ENCODE assay signal across 8 cellular contexts in the genomic region with DNA sequence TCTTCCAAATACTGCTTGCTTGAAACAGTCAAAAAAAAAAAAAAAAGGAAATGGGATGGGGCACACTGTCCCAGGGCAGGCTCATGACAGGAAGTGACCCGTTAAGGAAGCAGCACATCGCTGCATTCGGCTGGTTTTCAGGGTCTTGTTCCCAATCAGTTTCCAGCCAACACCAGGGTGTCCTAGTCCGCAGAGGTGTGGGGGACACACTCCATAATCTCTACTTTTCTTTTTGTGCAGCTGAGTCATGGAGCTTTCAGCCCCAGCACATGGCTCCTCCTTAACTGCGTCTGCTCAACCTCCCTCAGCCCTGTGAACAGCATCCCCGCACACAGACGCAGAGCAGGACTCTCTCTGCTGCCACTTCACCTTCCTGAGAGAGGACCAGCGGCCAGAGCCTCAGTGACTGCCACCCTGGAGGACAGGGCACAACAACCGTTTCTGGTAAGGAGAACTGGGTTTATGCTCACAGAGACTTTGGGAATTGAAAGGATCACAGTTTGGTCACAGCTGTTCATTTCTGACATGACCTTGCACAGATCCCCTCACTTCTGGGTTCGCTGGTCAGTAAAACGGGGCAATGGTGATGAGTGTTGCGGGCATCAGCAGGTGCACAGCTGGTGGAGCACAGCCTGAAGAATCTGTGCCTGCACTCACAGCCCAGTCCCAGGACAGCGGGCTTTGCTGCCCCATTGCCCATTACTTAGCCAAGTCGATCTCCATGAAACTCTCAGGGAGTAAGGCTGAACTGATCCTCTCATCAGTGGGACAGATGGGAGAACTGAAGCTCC. TPM values are rescaled to one million over a fixed set of nuclear protein-coding genes. Genes with fewer than 3 reads are reported as not detected.
DNase-seq lines count a peak whose midpoint lies in the region; ATAC-seq and TF ChIP-seq lines count a peak whose summit lies in the region.

GIMAP5 (plus strand) TSS at position 154 of the 791 bp plus-strand sequence. CDS start 3,467 bp downstream, outside the sequence.

- CTCF ChIA-PET in activated CD8-positive, alpha-beta T cell treated with anti-CD3 and anti-CD28 coated beads for 36 hours (lab: Charles Lee): interaction anchor here (0.6 to 2.0 kb wide), 7 partner anchors 18 to 289 kb away, joined by 3 to 8 read pairs (median 4); no protein-coding TSS in a partner anchor

- intact Hi-C loops in activated CD8-positive, alpha-beta T cell treated with anti-CD3 and anti-CD28 coated beads for 36 hours (cut with micrococcal nuclease): loop anchor here (2.0 to 5.0 kb wide), 5 partner anchors 17 to 285 kb away; partner anchors contain the start of genes GIMAP4 and GIMAP8
- intact Hi-C loops in heart right ventricle (cut with DNase I): loop anchor here in 6 of 10 donors (2.0 to 10.0 kb wide), 9 partner anchors 17 to 290 kb away; partner anchors contain the start of genes GIMAP6 (in 5 of the 6), GIMAP8 (in 3 of the 6), GIMAP2 (in 1 of the 6) and GIMAP4 (in 1 of the 6)

- WGBS in heart right ventricle, 2 donors: 37 to 49% methylated on average over 14 of the region's 14 CpGs

- H3K9me3 Mint-ChIP-seq in activated CD8-positive, alpha-beta T cell treated with anti-CD3 and anti-CD28 coated beads for 36 hours: peaks cover 7% of the 10 kb centered on the region

- H3K9me3 ChIP-seq in heart right ventricle (no peaks in the 10 kb centered on the region), stomach smooth muscle (ENCODE audit: control insufficient read depth in 2 of 2, low read length in 2 of 2) (no peaks in the 10 kb centered on the region)

- peak within 1 kb of the TSS; percentile 88 for H3K4me3 ChIP-seq in GM12865 (ENCODE audit: low read depth, low read length)
- peak within 1 kb of the TSS; percentile 8 to 68 (median 60) for H3K4me3 ChIP-seq in heart right ventricle
- peak within 1 kb of the TSS; percentile 67 to 71 for H3K4me3 ChIP-seq in stomach smooth muscle (ENCODE audit: low read length in 2 of 2)

- peak within 1 kb of the TSS; percentile 97 for H3K27ac Mint-ChIP-seq in activated CD8-positive, alpha-beta T cell treated with anti-CD3 and anti-CD28 coated beads for 36 hours

- H3K4me1 ChIP-seq in heart right ventricle (peaks cover 0 to 39% (median 30%) of the 10 kb centered on the region in 9 donors), stomach smooth muscle (ENCODE audit: control insufficient read depth, insufficient read depth, low read length) (peaks cover under 1% of the 10 kb centered on the region)

- no peaks in the 10 kb centered on the region for H3K27me3 ChIP-seq in heart right ventricle
- H3K27me3 ChIP-seq in stomach smooth muscle (ENCODE audit: control insufficient read depth in 1 of 2, insufficient read depth in 2 of 2, low read length in 2 of 2): peaks cover 2 to 7% of the 10 kb centered on the region in 2 donors

- H3K4me3 Mint-ChIP-seq in activated CD8-positive, alpha-beta T cell treated with anti-CD3 and anti-CD28 coated beads for 36 hours: peak within 1 kb of the TSS; percentile 89

- TF ChIP-seq CTCF in GM12865 (IDR thresholded peaks at IDR 0.05; ENCODE audit: insufficient read depth, low read depth, low read length, missing control alignments) (no peak), heart right ventricle (IDR thresholded peaks at IDR 0.05) (no peak)
- no peak for TF ChIP-seq CTCF in activated CD8-positive, alpha-beta T cell treated with anti-CD3 and anti-CD28 coated beads for 36 hours (IDR thresholded peaks at IDR 0.05)

- ATAC-seq in HG02885 (IDR thresholded peaks at IDR 0.05; ENCODE audit: poor library complexity, unreplicated experiment) (peak; percentile 52), heart right ventricle (peak; percentile 58 to 78 (median 74)), HG03439 (IDR thresholded peaks at IDR 0.05; ENCODE audit: unreplicated experiment) (no peak)
- peak; percentile 60 for ATAC-seq in activated CD8-positive, alpha-beta T cell treated with anti-CD3 and anti-CD28 coated beads for 36 hours

- DNase-seq in GM12865 (ENCODE audit: low read depth): peak; percentile 59
- DNase-seq in activated CD8-positive, alpha-beta T cell treated with anti-CD3 and anti-CD28 coated beads for 36 hours: peak; percentile 70
- no peak for DNase-seq in heart right ventricle
- DNase-seq in NCI-H774 (lab: John Stamatoyannopoulos, UW): no peak
- no peak for DNase-seq in nucleus accumbens (lab: John Stamatoyannopoulos, UW)

- peak within 1 kb of the TSS; percentile 47 to 55 for H3K9ac ChIP-seq in stomach smooth muscle (ENCODE audit: low read length in 2 of 2)

- POLR2A ChIA-PET in activated CD8-positive, alpha-beta T cell treated with anti-CD3 and anti-CD28 coated beads for 36 hours (lab: Charles Lee): interaction anchor here (0.6 to 3.7 kb wide), 25 partner anchors 10 to 288 kb away, joined by 3 to 39 read pairs (median 7); partner anchors contain the start of genes GIMAP1, GIMAP2, GIMAP4 and GIMAP6

- peaks cover 72% of the 10 kb centered on the region for H3K4me1 Mint-ChIP-seq in activated CD8-positive, alpha-beta T cell treated with anti-CD3 and anti-CD28 coated beads for 36 hours (ENCODE audit: low read depth)

- H3K36me3 Mint-ChIP-seq in activated CD8-positive, alpha-beta T cell treated with anti-CD3 and anti-CD28 coated beads for 36 hours (ENCODE audit: low read depth): peaks cover 45% of the 10 kb centered on the region

- H3K27ac ChIP-seq in heart right ventricle (peak within 1 kb of the TSS; percentile 66 to 93 (median 88)), stomach smooth muscle (ENCODE audit: low read length) (peak within 1 kb of the TSS; percentile 18)

- no peaks in the 10 kb centered on the region for H3K27me3 Mint-ChIP-seq in activated CD8-positive, alpha-beta T cell treated with anti-CD3 and anti-CD28 coated beads for 36 hours

- peaks cover 0 to 27% (median 9%) of the 10 kb centered on the region in 9 donors for H3K36me3 ChIP-seq in heart right ventricle
- H3K36me3 ChIP-seq in stomach smooth muscle (ENCODE audit: control insufficient read depth in 2 of 2, insufficient read depth in 2 of 2, low read length in 2 of 2): no peaks in the 10 kb centered on the region

RNA-seq across cellular contexts. Expression of gene GIMAP5, which starts in this region (rescaled TPM):
- total RNA-seq in activated CD8-positive, alpha-beta T cell treated with anti-CD3 and anti-CD28 coated beads for 36 hours: 10 to 100 TPM; 37.6 to 40.7 TPM
- 10 to 100 TPM in 7 of 10 donors, 1 to 10 TPM in 3; 6.5 to 27.2 (median 11.8) TPM for total RNA-seq in heart right ventricle
- polyA plus RNA-seq in heart right ventricle: 10 to 100 TPM; 22.9 to 35.0 TPM

Comparison
In these comparisons a context has a peak if more than half of its experiments do, and no peak if none do; other contexts are left out.
1. DNase-seq: peak in GM12865 (single experiment) and activated CD8-positive, alpha-beta T cell treated with anti-CD3 and anti-CD28 coated beads for 36 hours (single experiment); none in heart right ventricle (0 of 2), NCI-H774 (single experiment) and nucleus accumbens (0 of 56).
2. Peak in every context shown above with its lines, with median percentiles within 50 percentile points of each other: H3K4me3 ChIP-seq.